28 cellular contexts compared by ENCODE assay signal in genomic region chr10:52668024-52668423, GRCh38.
DNase-seq lines count a peak whose midpoint lies in the region; ATAC-seq and TF ChIP-seq lines count a peak whose summit lies in the region.
"Had no signal": no experiment of that assay in that cellular context is flagged by ENCODE, and none has a peak within 500 bp of the region (broad histone marks: within the 10 kb centered on the region; RNA-seq: fewer than 3 reads in every experiment).

No MANE protein-coding gene starts in this region.

- CTCF ChIA-PET in GM10248 (lab: Yijun Ruan, JAX), result interaction anchor here (1.0 to 2.8 kb wide), 3 partner anchors 9 to 24 kb away, joined by 3 to 12 read pairs (median 10); no protein-coding TSS in a partner anchor

- peak; percentile 41 for DNase-seq in EL
- DNase-seq in MG63, result peak; percentile 73
- peak; percentile 10 for DNase-seq in brain microvascular endothelial cell
- DNase-seq in pulmonary artery endothelial cell (ENCODE audit: low read depth, low spot score), result peak; percentile 79
- DNase-seq in testis, result no peak
- DNase-seq in GM10248 (ENCODE audit: extremely low spot score), result no peak
- DNase-seq: activated CD4-positive, alpha-beta T cell treated with anti-CD3 and anti-CD28 coated beads for 1 hour; activated CD8-positive, alpha-beta T cell treated with anti-CD3 and anti-CD28 coated beads for 36 hours; activated naive CD4-positive, alpha-beta T cell treated with anti-CD3 and anti-CD28 coated beads, Interleukin-2, amount 50 U/mL, for 16 hours; CD8-positive, alpha-beta memory T cell; central memory CD4-positive, alpha-beta T cell; DMS53; dorsolateral prefrontal cortex; GF-D8; left lung; naive B cell; NCI-H1105 treated with DMSO at 0.1 percent for 48 hours; NCI-H2081; NCI-H2227 treated with DMSO at 0.1 percent for 48 hours; NCI-H82; right lobe of liver; stimulated activated naive CD4-positive, alpha-beta T cell treated with Interleukin-2 at 50 U/mL for 16 hours had no signal

- 85 to 93% methylated on average over 2 of the region's 2 CpGs for WGBS in testis, 2 donors

- no peak for TF ChIP-seq POLR2A in testis (IDR thresholded peaks at IDR 0.05)

- ATAC-seq in HG02759 (IDR thresholded peaks at IDR 0.05; ENCODE audit: unreplicated experiment), result no peak
- no peak for ATAC-seq in HG02623 (IDR thresholded peaks at IDR 0.05; ENCODE audit: unreplicated experiment)
- ATAC-seq: activated CD8-positive, alpha-beta T cell treated with anti-CD3 and anti-CD28 coated beads for 36 hours; activated T-helper 17 cell treated with anti-CD3 and anti-CD28 coated beads, Interleukin-2, amount 50 U/mL, for 72 hours; left lung; right lobe of liver had no signal

- TF ChIP-seq CTCF in brain microvascular endothelial cell (IDR thresholded peaks at IDR 0.05; ENCODE audit: low read depth, low read length, missing control alignments), result no peak
- TF ChIP-seq CTCF in testis (IDR thresholded peaks at IDR 0.05), result no peak
- no peak for TF ChIP-seq CTCF in GM10248 (IDR thresholded peaks at IDR 0.05; ENCODE audit: control extremely low read depth, extremely low read depth, low read depth, missing control alignments)

- in situ Hi-C loops in brain microvascular endothelial cell (cut with HindIII; ENCODE audit: low pct_ligation_motif_present, low sequenced_read_pairs), result no loop called here

- intact Hi-C loops in testis (cut with DNase I; ENCODE audit: low total_unique reads), result no loop called here

- POLR2A ChIA-PET in GM10248 (lab: Yijun Ruan, JAX), result no interaction called here

- no peaks in the 10 kb centered on the region for H3K27me3 ChIP-seq in MG63
- H3K27me3 ChIP-seq in brain microvascular endothelial cell (replicated peaks), result no peaks in the 10 kb centered on the region
- no peaks in the 10 kb centered on the region for H3K27me3 ChIP-seq in testis
- H3K27me3 ChIP-seq: dorsolateral prefrontal cortex, left lung, neutrophil, right lobe of liver, vagina had no signal

- H3K27ac ChIP-seq in brain microvascular endothelial cell (no peak overlapping the region), testis (no peak overlapping the region)
- H3K27ac ChIP-seq: dorsolateral prefrontal cortex, left lung, neutrophil, right lobe of liver, thoracic aorta, vagina had no signal

- H3K4me1 ChIP-seq in testis, result no peaks in the 10 kb centered on the region
- H3K4me1 ChIP-seq: left lung, right lobe of liver, vagina had no signal

- H3K9me3 ChIP-seq in MG63 (peaks cover 14% of the 10 kb centered on the region), testis (no peaks in the 10 kb centered on the region)
- H3K9me3 ChIP-seq: neutrophil, right lobe of liver, vagina had no signal

- H3K36me3 ChIP-seq in MG63 (no peaks in the 10 kb centered on the region), brain microvascular endothelial cell (replicated peaks) (no peaks in the 10 kb centered on the region), testis (ENCODE audit: low read depth, missing control alignments) (no peaks in the 10 kb centered on the region)
- H3K36me3 ChIP-seq: left lung, neutrophil, right lobe of liver, thoracic aorta, vagina had no signal

- no peak overlapping the region for H3K4me3 ChIP-seq in MG63
- H3K4me3 ChIP-seq in brain microvascular endothelial cell (ENCODE audit: low read depth, low read length), result no peak overlapping the region
- H3K4me3 ChIP-seq in testis, result no peak overlapping the region
- H3K4me3 ChIP-seq: dorsolateral prefrontal cortex, left lung, right lobe of liver, thoracic aorta, vagina had no signal

Comparison
In these comparisons a context has a peak if more than half of its experiments do, and no peak if none do; other contexts are left out.
1. DNase-seq: peak in EL (single experiment), MG63 (single experiment), brain microvascular endothelial cell (single experiment) and pulmonary artery endothelial cell (single experiment); none in testis (single experiment) and GM10248 (single experiment).